Comparison of ENCODE assay signal across 1 cellular context in the genomic region with DNA sequence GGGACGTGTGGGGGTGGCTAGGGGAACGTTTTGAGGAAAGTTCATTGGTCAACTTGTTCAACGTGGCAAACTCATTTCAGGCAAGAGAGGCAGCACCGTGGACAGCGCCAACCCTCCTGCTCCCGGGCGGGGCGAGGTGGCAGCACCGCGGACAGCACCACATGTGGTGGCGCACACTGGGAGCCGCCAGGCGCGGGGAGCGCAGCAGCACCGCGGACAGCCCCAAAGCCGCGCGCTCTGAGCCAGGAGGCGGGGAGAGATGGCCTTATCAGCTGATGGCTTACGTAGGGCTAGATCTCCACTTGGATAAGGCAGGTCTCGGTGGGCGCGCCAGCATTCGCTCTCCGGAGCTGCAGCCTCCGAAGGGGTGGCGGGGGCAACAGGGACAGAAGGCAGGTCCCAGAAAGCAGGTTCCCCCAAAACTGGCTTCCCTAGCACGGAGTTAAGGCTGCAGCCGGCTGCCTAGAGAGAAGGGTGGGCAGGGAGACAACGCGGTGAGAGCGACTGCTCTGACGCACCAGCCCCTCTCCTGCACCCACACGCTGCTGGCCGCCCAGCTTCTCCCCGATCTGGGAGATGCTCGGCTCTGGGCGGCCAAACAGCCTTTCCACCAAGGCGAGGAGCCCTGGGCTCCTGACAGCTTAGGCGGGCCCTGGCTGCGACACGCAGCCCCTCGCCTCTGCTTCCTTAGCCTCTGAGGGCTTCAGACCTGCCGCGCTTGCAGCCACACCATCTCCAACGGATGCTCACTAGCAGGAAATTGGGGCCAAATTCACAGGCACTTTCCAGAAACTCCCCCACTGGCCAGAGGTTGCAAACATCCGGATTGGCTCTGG.
TF ChIP-seq lines count a peak whose summit lies in the region.

HTR5A (plus strand) TSS at position 333 of the 836 bp plus-strand sequence. CDS start 576 bp downstream, outside the sequence.

TF ChIP-seq in K562, 482 proteins besides CTCF, POLR2A, EP300 and RAD21 (continued from another document and continues in another):
- TF ChIP-seq FOSL1 (tag; conservative IDR thresholded peaks at IDR 0.05) (peak; percentile 28; the same call in 1 of the 2 replicates), C11orf30 (IDR thresholded peaks at IDR 0.05; ENCODE audit: low read depth) (no peak), NFXL1 (CRISPR knock-in tag; IDR thresholded peaks at IDR 0.05) (peak; percentile 82; the same call in 1 of the 2 replicates), RERE (CRISPR knock-in tag; IDR thresholded peaks at IDR 0.05; ENCODE audit: borderline replicate concordance) (peak; percentile 100), FOXK2 (conservative IDR thresholded peaks at IDR 0.05 in 1 of 2, IDR thresholded peaks at IDR 0.05 in 1 of 2; ENCODE audit: low read depth in 2 of 2) (no peak), ZNF668 (CRISPR knock-in tag; IDR thresholded peaks at IDR 0.05) (peak; percentile 95), SMC3 (conservative IDR thresholded peaks at IDR 0.05; ENCODE audit: insufficient read depth, low read depth, low read length) (peak; percentile 36), CC2D1A (IDR thresholded peaks at IDR 0.05) (no peak), NKRF (IDR thresholded peaks at IDR 0.05; ENCODE audit: borderline replicate concordance) (peak; percentile 99), SMAD2 (IDR thresholded peaks at IDR 0.05; ENCODE audit: low read depth, low read length) (no peak; the same call in 1 of the 2 replicates), MIER1 (IDR thresholded peaks at IDR 0.05; ENCODE audit: low read depth) (peak; percentile 100), SMARCE1 (IDR thresholded peaks at IDR 0.05) (no peak), ZNF140 (CRISPR knock-in tag; IDR thresholded peaks at IDR 0.05) (peak; percentile 76; the same call in 1 of the 2 replicates), ZHX1 (conservative IDR thresholded peaks at IDR 0.05; ENCODE audit: low read length) (no peak), CHD2 (IDR thresholded peaks at IDR 0.05; ENCODE audit: low read depth, low read length) (0 out of 2 replicates have a peak, but pooled peaks have one; percentile 7), SFPQ (IDR thresholded peaks at IDR 0.05; ENCODE audit: low read depth, low read length) (no peak), KLF16 (IDR thresholded peaks at IDR 0.05) (no peak), ZNF778 (CRISPR knock-in tag; IDR thresholded peaks at IDR 0.05) (no peak), BDP1 (IDR thresholded peaks at IDR 0.05; ENCODE audit: insufficient read depth, insufficient read length) (no peak), ZNF584 (CRISPR knock-in tag; IDR thresholded peaks at IDR 0.05; ENCODE audit: low read depth) (peak; percentile 99), GATAD2B (IDR thresholded peaks at IDR 0.05; ENCODE audit: borderline replicate concordance) (no peak), PPARD (CRISPR knock-in tag; IDR thresholded peaks at IDR 0.05) (peak; percentile 70; the same call in 1 of the 2 replicates), POU5F1 (IDR thresholded peaks at IDR 0.05; ENCODE audit: borderline replicate concordance, low read depth, low read length, partially characterized antibody) (no peak), SMAD3 (CRISPR knock-in tag; conservative IDR thresholded peaks at IDR 0.05) (peak; percentile 95), HMGXB4 (CRISPR knock-in tag; IDR thresholded peaks at IDR 0.05) (peak; percentile 100), PTBP1 (IDR thresholded peaks at IDR 0.05; ENCODE audit: low read depth, low read length) (0 out of 2 replicates have a peak, but pooled peaks have one; percentile 72), ZFP1 (CRISPR knock-in tag; IDR thresholded peaks at IDR 0.05) (peak; percentile 80)
- TF ChIP-seq, protein P1, sequence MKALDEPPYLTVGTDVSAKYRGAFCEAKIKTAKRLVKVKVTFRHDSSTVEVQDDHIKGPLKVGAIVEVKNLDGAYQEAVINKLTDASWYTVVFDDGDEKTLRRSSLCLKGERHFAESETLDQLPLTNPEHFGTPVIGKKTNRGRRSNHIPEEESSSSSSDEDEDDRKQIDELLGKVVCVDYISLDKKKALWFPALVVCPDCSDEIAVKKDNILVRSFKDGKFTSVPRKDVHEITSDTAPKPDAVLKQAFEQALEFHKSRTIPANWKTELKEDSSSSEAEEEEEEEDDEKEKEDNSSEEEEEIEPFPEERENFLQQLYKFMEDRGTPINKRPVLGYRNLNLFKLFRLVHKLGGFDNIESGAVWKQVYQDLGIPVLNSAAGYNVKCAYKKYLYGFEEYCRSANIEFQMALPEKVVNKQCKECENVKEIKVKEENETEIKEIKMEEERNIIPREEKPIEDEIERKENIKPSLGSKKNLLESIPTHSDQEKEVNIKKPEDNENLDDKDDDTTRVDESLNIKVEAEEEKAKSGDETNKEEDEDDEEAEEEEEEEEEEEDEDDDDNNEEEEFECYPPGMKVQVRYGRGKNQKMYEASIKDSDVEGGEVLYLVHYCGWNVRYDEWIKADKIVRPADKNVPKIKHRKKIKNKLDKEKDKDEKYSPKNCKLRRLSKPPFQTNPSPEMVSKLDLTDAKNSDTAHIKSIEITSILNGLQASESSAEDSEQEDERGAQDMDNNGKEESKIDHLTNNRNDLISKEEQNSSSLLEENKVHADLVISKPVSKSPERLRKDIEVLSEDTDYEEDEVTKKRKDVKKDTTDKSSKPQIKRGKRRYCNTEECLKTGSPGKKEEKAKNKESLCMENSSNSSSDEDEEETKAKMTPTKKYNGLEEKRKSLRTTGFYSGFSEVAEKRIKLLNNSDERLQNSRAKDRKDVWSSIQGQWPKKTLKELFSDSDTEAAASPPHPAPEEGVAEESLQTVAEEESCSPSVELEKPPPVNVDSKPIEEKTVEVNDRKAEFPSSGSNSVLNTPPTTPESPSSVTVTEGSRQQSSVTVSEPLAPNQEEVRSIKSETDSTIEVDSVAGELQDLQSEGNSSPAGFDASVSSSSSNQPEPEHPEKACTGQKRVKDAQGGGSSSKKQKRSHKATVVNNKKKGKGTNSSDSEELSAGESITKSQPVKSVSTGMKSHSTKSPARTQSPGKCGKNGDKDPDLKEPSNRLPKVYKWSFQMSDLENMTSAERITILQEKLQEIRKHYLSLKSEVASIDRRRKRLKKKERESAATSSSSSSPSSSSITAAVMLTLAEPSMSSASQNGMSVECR (CRISPR knock-in tag; IDR thresholded peaks at IDR 0.05): peak; percentile 100
- TF ChIP-seq, protein P2, sequence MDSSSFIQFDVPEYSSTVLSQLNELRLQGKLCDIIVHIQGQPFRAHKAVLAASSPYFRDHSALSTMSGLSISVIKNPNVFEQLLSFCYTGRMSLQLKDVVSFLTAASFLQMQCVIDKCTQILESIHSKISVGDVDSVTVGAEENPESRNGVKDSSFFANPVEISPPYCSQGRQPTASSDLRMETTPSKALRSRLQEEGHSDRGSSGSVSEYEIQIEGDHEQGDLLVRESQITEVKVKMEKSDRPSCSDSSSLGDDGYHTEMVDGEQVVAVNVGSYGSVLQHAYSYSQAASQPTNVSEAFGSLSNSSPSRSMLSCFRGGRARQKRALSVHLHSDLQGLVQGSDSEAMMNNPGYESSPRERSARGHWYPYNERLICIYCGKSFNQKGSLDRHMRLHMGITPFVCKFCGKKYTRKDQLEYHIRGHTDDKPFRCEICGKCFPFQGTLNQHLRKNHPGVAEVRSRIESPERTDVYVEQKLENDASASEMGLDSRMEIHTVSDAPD (CRISPR knock-in tag; IDR thresholded peaks at IDR 0.05): peak; percentile 77; the same call in 1 of the 2 replicates
- TF ChIP-seq, protein P3, sequence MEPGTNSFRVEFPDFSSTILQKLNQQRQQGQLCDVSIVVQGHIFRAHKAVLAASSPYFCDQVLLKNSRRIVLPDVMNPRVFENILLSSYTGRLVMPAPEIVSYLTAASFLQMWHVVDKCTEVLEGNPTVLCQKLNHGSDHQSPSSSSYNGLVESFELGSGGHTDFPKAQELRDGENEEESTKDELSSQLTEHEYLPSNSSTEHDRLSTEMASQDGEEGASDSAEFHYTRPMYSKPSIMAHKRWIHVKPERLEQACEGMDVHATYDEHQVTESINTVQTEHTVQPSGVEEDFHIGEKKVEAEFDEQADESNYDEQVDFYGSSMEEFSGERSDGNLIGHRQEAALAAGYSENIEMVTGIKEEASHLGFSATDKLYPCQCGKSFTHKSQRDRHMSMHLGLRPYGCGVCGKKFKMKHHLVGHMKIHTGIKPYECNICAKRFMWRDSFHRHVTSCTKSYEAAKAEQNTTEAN (CRISPR knock-in tag; IDR thresholded peaks at IDR 0.05): peak; percentile 99
